1 cellular context compared by ENCODE assay signal in genomic region chr10:71063431-71063830, GRCh38.
TF ChIP-seq lines count a peak whose summit lies in the region.

No MANE protein-coding gene starts in this region.

TF ChIP-seq in H1, 55 proteins besides CTCF, POLR2A, EP300 and RAD21 (continued from another document):
- no peak for TF ChIP-seq ATF2 (IDR thresholded peaks at IDR 0.05; ENCODE audit: low read length)
- no peak for TF ChIP-seq CHD2 (IDR thresholded peaks at IDR 0.05; ENCODE audit: low read length)
- no peak for TF ChIP-seq CTBP2 (IDR thresholded peaks at IDR 0.05; ENCODE audit: borderline replicate concordance, insufficient read depth, insufficient read length, low read length)
- no peak for TF ChIP-seq GTF2F1 (IDR thresholded peaks at IDR 0.05; ENCODE audit: borderline replicate concordance, low read depth, low read length)
- TF ChIP-seq TCF12 (IDR thresholded peaks at IDR 0.05; ENCODE audit: low read depth, low read length): no peak
TF ChIP-seq in H1: peak in this region for 0.
